ENCODE assay signal across 10 cellular contexts in the genomic region with DNA sequence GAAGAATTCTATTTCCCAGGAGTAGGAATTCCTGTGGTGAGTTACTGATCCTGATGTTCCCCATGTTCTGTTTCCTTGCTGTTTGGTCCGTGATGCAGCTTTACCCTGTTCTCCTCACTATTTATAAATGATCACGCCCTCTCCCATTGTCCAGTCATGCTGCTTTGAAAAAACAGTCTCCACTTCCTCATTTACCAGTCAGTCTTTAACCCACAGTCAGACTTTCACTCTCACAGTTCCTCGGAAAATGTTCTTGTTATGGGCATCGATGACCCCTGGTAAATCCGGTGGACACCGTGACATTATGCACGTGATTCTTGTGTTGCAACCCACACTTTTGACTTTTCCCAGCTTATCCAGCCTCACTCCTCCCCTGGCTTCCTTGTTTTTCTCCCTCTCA. TPM values are rescaled to one million over a fixed set of nuclear protein-coding genes. Genes with fewer than 3 reads are reported as not detected.
DNase-seq lines count a peak whose midpoint lies in the region; ATAC-seq and TF ChIP-seq lines count a peak whose summit lies in the region.
"Had no signal": no experiment of that assay in that cellular context is flagged by ENCODE, and none has a peak within 500 bp of the region (broad histone marks: within the 10 kb centered on the region; RNA-seq: fewer than 3 reads in every experiment).

No MANE protein-coding gene starts in this region.

- H3F3A ChIP-seq in PC-3 (ENCODE audit: low read length, unreplicated experiment) = no peaks in the 10 kb centered on the region

- peaks cover 16% of the 10 kb centered on the region for H3K4me1 ChIP-seq in PC-3 (ENCODE audit: insufficient read depth, low read length)
- H3K4me1 ChIP-seq in mesenchymal stem cell (ENCODE audit: control insufficient read depth, insufficient read depth, low read depth, low read length) = no peaks in the 10 kb centered on the region
- H3K4me1 ChIP-seq: parathyroid adenoma had no signal

- CTCF ChIA-PET in PC-3 (lab: Charles Lee) = interaction anchor here (0.6 kb wide), 1 partner anchor 577 kb away, joined by 3 read pairs; no protein-coding TSS in a partner anchor

- no peaks in the 10 kb centered on the region for H3K79me1 ChIP-seq in mesenchymal stem cell (replicated peaks; ENCODE audit: low read length, poor library complexity, severe bottlenecking)

- H3K9me3 ChIP-seq in PC-3 (ENCODE audit: low read length) (no peaks in the 10 kb centered on the region), mesenchymal stem cell (ENCODE audit: control insufficient read depth, low read length) (no peaks in the 10 kb centered on the region)

- H2BK15ac ChIP-seq in mesenchymal stem cell (ENCODE audit: low read depth, poor library complexity, severe bottlenecking) = no peak overlapping the region

- no peak overlapping the region for H3K18ac ChIP-seq in mesenchymal stem cell (ENCODE audit: low read depth in 1 of 2, low read length in 2 of 2)

- no peak overlapping the region for H4K8ac ChIP-seq in mesenchymal stem cell (ENCODE audit: low read length)

- no peak for DNase-seq in PC-3
- peak; percentile 16 for DNase-seq in mesenchymal stem cell
- no peak for DNase-seq in NCI-H1092 treated with DMSO at 0.1 percent for 48 hours (lab: John Stamatoyannopoulos, UW)
- DNase-seq in NCI-H1930 (lab: John Stamatoyannopoulos, UW) = no peak
- no peak for DNase-seq in activated CD8-positive, alpha-beta memory T cell treated with anti-CD3 and anti-CD28 coated beads, Interleukin-2, amount 50 U/mL, for 4 hours
- DNase-seq in SK-N-DZ (ENCODE audit: low spot score) = no peak
- DNase-seq: IMR-90 had no signal

- H2BK12ac ChIP-seq in mesenchymal stem cell (ENCODE audit: low read length in 2 of 2) = no peak overlapping the region

- H3K79me2 ChIP-seq in PC-3 (ENCODE audit: low read length) = no peaks in the 10 kb centered on the region
- H3K79me2 ChIP-seq: parathyroid adenoma had no signal

- H3K36me3 ChIP-seq in PC-3 (ENCODE audit: low read depth, low read length) (no peaks in the 10 kb centered on the region), mesenchymal stem cell (ENCODE audit: control insufficient read depth in 1 of 2, insufficient read depth in 2 of 2, low read depth in 1 of 2, low read length in 2 of 2) (no peaks in the 10 kb centered on the region)

- H3K4me3 ChIP-seq in PC-3 (ENCODE audit: low read length) = no peak overlapping the region
- H3K4me3 ChIP-seq in mesenchymal stem cell (ENCODE audit: insufficient read depth in 1 of 2, low read depth in 1 of 2, low read length in 2 of 2) = no peak overlapping the region

- H2AK5ac ChIP-seq in mesenchymal stem cell (ENCODE audit: low read length, severe bottlenecking) = no peak overlapping the region

- H3K23ac ChIP-seq in mesenchymal stem cell (ENCODE audit: low read length in 2 of 2) = no peak overlapping the region

- H3K4ac ChIP-seq in mesenchymal stem cell (ENCODE audit: low read depth in 1 of 2, low read length in 2 of 2) = no peak overlapping the region

- BruUV-seq in PC-3 (replicated peaks; lab: Mats Ljungman, UMichigan) = no TSS peak

- H3K9me2 ChIP-seq in PC-3 (replicated peaks; ENCODE audit: low read length) = no peaks in the 10 kb centered on the region

- H2BK120ac ChIP-seq in mesenchymal stem cell (ENCODE audit: low read depth, low read length) = no peak overlapping the region

- 89% methylated on average over 7 of the region's 7 CpGs for WGBS in mesenchymal stem cell

- H3K14ac ChIP-seq in mesenchymal stem cell (ENCODE audit: low read length in 2 of 2) = no peak overlapping the region

- intact Hi-C loops in PC-3 (cut with micrococcal nuclease) = no loop called here

- H3K27ac ChIP-seq in PC-3 (ENCODE audit: low read length) (no peak overlapping the region), mesenchymal stem cell (ENCODE audit: low read length, poor library complexity, severe bottlenecking) (peak overlapping the region; percentile 19)
- H3K27ac ChIP-seq: parathyroid adenoma had no signal

- H3K27me3 ChIP-seq in PC-3 (ENCODE audit: low read length) (no peaks in the 10 kb centered on the region), mesenchymal stem cell (ENCODE audit: control insufficient read depth in 1 of 2, insufficient read depth in 1 of 2, low read length in 2 of 2) (no peaks in the 10 kb centered on the region)

- H3K4me2 ChIP-seq in PC-3 (ENCODE audit: low read length) (no peak overlapping the region), mesenchymal stem cell (ENCODE audit: low read length, poor library complexity, severe bottlenecking) (no peak overlapping the region)

- peak; percentile 100 for ATAC-seq in GM18870 (IDR thresholded peaks at IDR 0.05; ENCODE audit: unreplicated experiment)
- ATAC-seq in HG02852 (IDR thresholded peaks at IDR 0.05; ENCODE audit: unreplicated experiment) = peak; percentile 98
- 0 out of 2 replicates have a peak, but pooled peaks have one; percentile 43 for ATAC-seq in PC-3

- no peak for TF ChIP-seq CTCF in PC-3 (conservative IDR thresholded peaks at IDR 0.05; ENCODE audit: low read depth, low read length)

- H4K20me1 ChIP-seq in PC-3 (ENCODE audit: low read length) = no peaks in the 10 kb centered on the region

- H4K91ac ChIP-seq in mesenchymal stem cell (ENCODE audit: low read length) = no peak overlapping the region

- no peak overlapping the region for H2BK5ac ChIP-seq in mesenchymal stem cell (ENCODE audit: low read depth, low read length, poor library complexity, severe bottlenecking)

- no peak overlapping the region for H2AFZ ChIP-seq in PC-3 (ENCODE audit: low read length)
- no peak overlapping the region for H2AFZ ChIP-seq in mesenchymal stem cell (ENCODE audit: low read depth, low read length)
- H2AFZ ChIP-seq: parathyroid adenoma had no signal

- POLR2A ChIA-PET in PC-3 (lab: Charles Lee; ENCODE audit: unreplicated experiment) = no interaction called here

- H3K9ac ChIP-seq in PC-3 (ENCODE audit: low read length) (no peak overlapping the region), mesenchymal stem cell (ENCODE audit: low read length) (peak overlapping the region; percentile 1)
- H3K9ac ChIP-seq: parathyroid adenoma had no signal

RNA-seq across cellular contexts. Expression of a gene that starts 14.4 kb away (rescaled TPM):
- total RNA-seq in PC-3 (2014; rRNA removed) = 0.91 and 1.6 TPM in 2 replicates
- not detected for polyA plus RNA-seq in mesenchymal stem cell (2013, experiment 1 of 2)
- not detected for polyA plus RNA-seq in mesenchymal stem cell (2013, experiment 2 of 2)
- polyA plus RNA-seq in SK-N-DZ (2014; cell fraction: cytosol; rRNA removed) = 0.05 TPM in 1 of 2 replicates, not detected in the other
- polyA plus RNA-seq in SK-N-DZ (2014; cell fraction: nucleus; rRNA removed) = 0.01 TPM in 1 of 2 replicates, not detected in the other

Comparison
In these comparisons a context has a peak if more than half of its experiments do, and no peak if none do; other contexts are left out.
1. ATAC-seq: peak in every context shown above with its lines; median percentile 100 in GM18870; 98 in HG02852; 43 in PC-3.